Comparison of ENCODE assay signal across 32 cellular contexts in the genomic region with DNA sequence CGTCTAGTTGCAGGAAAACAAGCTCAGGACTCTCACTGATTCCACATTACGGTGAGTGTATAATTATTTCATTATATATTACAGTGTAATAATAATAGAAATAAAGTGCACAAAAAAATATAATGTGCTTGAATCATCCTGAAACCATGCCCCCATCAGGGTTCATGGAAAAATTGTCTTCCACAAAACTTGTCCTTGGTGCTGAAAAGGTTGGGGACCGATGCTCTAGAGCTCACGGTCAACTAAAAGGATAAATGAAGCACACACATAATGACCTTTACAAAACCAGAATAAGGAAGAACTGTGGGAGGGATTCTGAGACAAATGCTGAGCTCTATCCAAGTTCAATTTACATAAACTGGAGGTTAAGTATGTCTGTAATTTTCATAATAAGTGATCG.
"Had no signal": no experiment of that assay in that cellular context is flagged by ENCODE, and none has a peak within 500 bp of the region (broad histone marks: within the 10 kb centered on the region; RNA-seq: fewer than 3 reads in every experiment).

No MANE protein-coding gene starts in this region.

- H3K79me2 ChIP-seq: parathyroid adenoma had no signal

- H3K4me2 ChIP-seq: smooth muscle cell had no signal

- H2AFZ ChIP-seq: parathyroid adenoma had no signal

- H3K27me3 Mint-ChIP-seq: natural killer cell treated with Interleukin-12 subunit alpha and Interleukin-12 subunit beta and Interleukin-15 and Interleukin-18, amount 100 ng/mL, for 72 hours; progenitor cell of endocrine pancreas; stimulated activated memory B cell treated with anti-CD40 and anti-IgM and Interleukin-4, amounts not matched to agents 10 μg/mL and 1 μg/mL and 100 μg/mL, for 72 hours; stimulated activated naive CD8-positive, alpha-beta T cell treated with anti-CD3 and anti-CD28 coated beads, Interleukin-15, amount 100 ng/mL, for 72 hours had no signal

- H3K36me3 Mint-ChIP-seq: naive thymus-derived CD8-positive, alpha-beta T cell; natural killer cell treated with Interleukin-12 subunit alpha and Interleukin-12 subunit beta and Interleukin-15 and Interleukin-18, amount 100 ng/mL, for 72 hours; type B pancreatic cell had no signal

- H3K4me1 Mint-ChIP-seq: naive thymus-derived CD8-positive, alpha-beta T cell; nephron progenitor cell; neural crest cell; stimulated activated memory B cell treated with anti-CD40 and anti-IgM and Interleukin-4, amounts not matched to agents 10 μg/mL and 1 μg/mL and 100 μg/mL, for 72 hours; stimulated activated naive CD8-positive, alpha-beta T cell treated with anti-CD3 and anti-CD28 coated beads, Interleukin-15, amount 100 ng/mL, for 72 hours had no signal

- H3K36me3 ChIP-seq: ovary, spleen, suprapubic skin, tibial artery, transverse colon, upper lobe of right lung, uterus had no signal

- H3K27ac Mint-ChIP-seq: naive thymus-derived CD8-positive, alpha-beta T cell; natural killer cell treated with Interleukin-12 subunit alpha and Interleukin-12 subunit beta and Interleukin-15 and Interleukin-18, amount 100 ng/mL, for 72 hours; nephron progenitor cell; progenitor cell of endocrine pancreas; stimulated activated memory B cell treated with anti-CD40 and anti-IgM and Interleukin-4, amounts not matched to agents 10 μg/mL and 1 μg/mL and 100 μg/mL, for 72 hours; stimulated activated naive CD8-positive, alpha-beta T cell treated with anti-CD3 and anti-CD28 coated beads, Interleukin-15, amount 100 ng/mL, for 72 hours; type B pancreatic cell had no signal

- H3K4me3 Mint-ChIP-seq: naive thymus-derived CD8-positive, alpha-beta T cell; natural killer cell treated with Interleukin-12 subunit alpha and Interleukin-12 subunit beta and Interleukin-15 and Interleukin-18, amount 100 ng/mL, for 72 hours; nephron progenitor cell; neural crest cell; stimulated activated memory B cell treated with anti-CD40 and anti-IgM and Interleukin-4, amounts not matched to agents 10 μg/mL and 1 μg/mL and 100 μg/mL, for 72 hours; stimulated activated naive CD8-positive, alpha-beta T cell treated with anti-CD3 and anti-CD28 coated beads, Interleukin-15, amount 100 ng/mL, for 72 hours; type B pancreatic cell had no signal

- H3K9me3 ChIP-seq: ovary, psoas muscle, spleen, suprapubic skin, testis, tibial artery, transverse colon, upper lobe of right lung, uterus had no signal

- H3K27me3 ChIP-seq: ovary, spleen, suprapubic skin, testis, tibial artery, transverse colon, upper lobe of right lung, uterus had no signal

- H3K9me3 Mint-ChIP-seq: naive thymus-derived CD8-positive, alpha-beta T cell; nephron progenitor cell; neural crest cell; stimulated activated naive CD8-positive, alpha-beta T cell treated with anti-CD3 and anti-CD28 coated beads, Interleukin-15, amount 100 ng/mL, for 72 hours; type B pancreatic cell had no signal

- DNase-seq: naive thymus-derived CD8-positive, alpha-beta T cell; nephron progenitor cell; occipital lobe; ovary; posterior cingulate gyrus; psoas muscle; right cardiac atrium; spleen; stimulated activated CD4-positive, alpha-beta T cell treated with anti-CD3 and anti-CD28 coated beads, Interleukin-12 subunit alpha, Interleukin-12 subunit beta, amount 100 ng/mL, for 4 hours; stimulated activated CD4-positive, alpha-beta T cell treated with anti-CD3 and anti-CD28 coated beads, Interleukin-1b, Interleukin-23, amount 100 ng/mL, for 48 hours; stimulated activated CD4-positive, alpha-beta T cell treated with anti-CD3 and anti-CD28 coated beads, Interleukin-4, amount 100 ng/mL, for 1 hour; stimulated activated CD4-positive, alpha-beta T cell treated with anti-CD3 and anti-CD28 coated beads, Interleukin-4, amount 100 ng/mL, for 4 hours; stimulated activated CD8-positive, alpha-beta memory T cell treated with anti-CD3 and anti-CD28 coated beads, Interleukin-4, amount 100 ng/mL, for 48 hours; stimulated activated naive CD4-positive, alpha-beta T cell; stimulated activated naive CD8-positive, alpha-beta T cell treated with anti-CD3 and anti-CD28 coated beads, Interleukin-15, amount 100 ng/mL, for 72 hours; stimulated activated naive CD8-positive, alpha-beta T cell treated with anti-CD3 and anti-CD28 coated beads, Interleukin-15, Interleukin-2, amounts not matched to agents 100 U/mL and 50 U/mL, for 24 hours; substantia nigra; testis; tibial artery; transverse colon; upper lobe of right lung; uterus had no signal

- H3K27ac ChIP-seq: ovary, parathyroid adenoma, psoas muscle, skin epidermis, spleen, suprapubic skin, testis, tibial artery, transverse colon, upper lobe of right lung, uterus had no signal

- H3K4me3 ChIP-seq: ovary, psoas muscle, skin epidermis, smooth muscle cell, spleen, suprapubic skin, testis, tibial artery, transverse colon, upper lobe of right lung, uterus had no signal

- H3K4me1 ChIP-seq: parathyroid adenoma, psoas muscle, spleen, suprapubic skin, testis, tibial artery, transverse colon, upper lobe of right lung, uterus had no signal

- ATAC-seq: naive thymus-derived CD8-positive, alpha-beta T cell; natural killer cell treated with Interleukin-12 subunit alpha and Interleukin-12 subunit beta and Interleukin-15 and Interleukin-18, amount 100 ng/mL, for 72 hours; psoas muscle; right cardiac atrium; sciatic nerve; stimulated activated memory B cell treated with anti-CD40 and anti-IgM and Interleukin-4, amounts not matched to agents 10 μg/mL and 1 μg/mL and 100 μg/mL, for 72 hours; stimulated activated naive CD8-positive, alpha-beta T cell treated with anti-CD3 and anti-CD28 coated beads, Interleukin-15, amount 100 ng/mL, for 72 hours; stimulated activated naive CD8-positive, alpha-beta T cell treated with anti-CD3 and anti-CD28 coated beads, Interleukin-15, Interleukin-2, amounts not matched to agents 100 U/mL and 50 U/mL, for 24 hours; upper lobe of right lung had no signal
